7 cellular contexts compared by ENCODE assay signal in the genomic region with DNA sequence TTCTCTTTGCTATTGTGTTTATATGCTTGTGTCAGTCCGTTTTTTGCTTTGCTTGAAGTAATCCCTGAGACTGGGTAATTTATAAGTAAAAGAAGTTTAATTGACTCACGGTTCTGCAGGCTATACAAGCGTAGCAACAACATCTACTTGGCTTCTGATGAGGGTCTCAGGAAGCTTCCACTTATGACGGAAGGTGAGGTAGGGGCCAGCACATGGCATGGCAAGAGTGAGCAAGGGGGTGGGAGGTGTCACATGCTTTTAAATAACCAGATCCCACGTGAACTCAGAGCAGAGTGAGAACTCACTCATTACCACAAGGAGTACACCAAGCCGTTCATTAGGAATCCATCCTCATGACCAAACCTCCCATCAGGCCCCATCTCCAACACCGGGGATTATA.
"Had no signal": no experiment of that assay in that cellular context is flagged by ENCODE, and none has a peak within 500 bp of the region (broad histone marks: within the 10 kb centered on the region; RNA-seq: fewer than 3 reads in every experiment).

No MANE protein-coding gene starts in this region.

- FAIRE-seq: HTR-8/SVneo, K562 had no signal

- H3K27ac ChIP-seq: HL-60, KMS-11 had no signal

- H3K4me3 ChIP-seq: K562 had no signal

- H3K9ac ChIP-seq: KMS-11 had no signal

- ATAC-seq: K562 had no signal

- H3K4me2 ChIP-seq: KMS-11 had no signal

- DNase-seq: IMR-90, KBM-7, KG1 had no signal
